ENCODE assay signal across 1 cellular context in genomic region chr1:109397451-109398342, GRCh38.
TF ChIP-seq lines count a peak whose summit lies in the region.

Gene SORT1 (minus strand): TSS chr1:109397918. CDS start chr1:109397892, 26 bp downstream.

TF ChIP-seq in K562, 482 proteins besides CTCF, POLR2A, EP300 and RAD21 (continued from another document and continues in another):
- 0 out of 2 replicates have a peak, but pooled peaks have one; percentile 12 for TF ChIP-seq ZNF280B (CRISPR knock-in tag; IDR thresholded peaks at IDR 0.05)
- TF ChIP-seq RFX1 (IDR thresholded peaks at IDR 0.05): peak; percentile 46; the same call in 1 of the 2 replicates
- TF ChIP-seq EZH2 (IDR thresholded peaks at IDR 0.05; ENCODE audit: borderline replicate concordance, low read depth, low read length): no peak
- TF ChIP-seq ZBTB2 (IDR thresholded peaks at IDR 0.05): no peak
- TF ChIP-seq ZBTB1 (CRISPR knock-in tag; IDR thresholded peaks at IDR 0.05; ENCODE audit: borderline replicate concordance, low read depth): no peak
- 0 out of 2 replicates have a peak, but pooled peaks have one; percentile 7 for TF ChIP-seq CBFA2T3 (IDR thresholded peaks at IDR 0.05)
- no peak for TF ChIP-seq ZNF740 (CRISPR knock-in tag; IDR thresholded peaks at IDR 0.05)
- no peak for TF ChIP-seq ZNF740 (tag; IDR thresholded peaks at IDR 0.05)
- no peak for TF ChIP-seq ARID1B (IDR thresholded peaks at IDR 0.05)
- no peak for TF ChIP-seq TEAD4 (IDR thresholded peaks at IDR 0.05; ENCODE audit: low read length)
- TF ChIP-seq TEAD4 (CRISPR knock-in tag; IDR thresholded peaks at IDR 0.05; ENCODE audit: borderline replicate concordance): no peak
- TF ChIP-seq RB1 (IDR thresholded peaks at IDR 0.05; ENCODE audit: low read depth): peak; percentile 66; the same call in 1 of the 2 replicates
- no peak for TF ChIP-seq USF2 (CRISPR knock-in tag; IDR thresholded peaks at IDR 0.05)
- TF ChIP-seq ZBTB12 (CRISPR knock-in tag; IDR thresholded peaks at IDR 0.05): peak; percentile 50
- TF ChIP-seq ZFP91 (CRISPR knock-in tag; IDR thresholded peaks at IDR 0.05): no peak
- 0 out of 2 replicates have a peak, but pooled peaks have one; percentile 61 for TF ChIP-seq NR2F6 (CRISPR knock-in tag; IDR thresholded peaks at IDR 0.05)
- no peak for TF ChIP-seq IRF2 (CRISPR knock-in tag; IDR thresholded peaks at IDR 0.05)
- TF ChIP-seq VEZF1 (CRISPR knock-in tag; IDR thresholded peaks at IDR 0.05): peak; percentile 82
- no peak for TF ChIP-seq GTF2B (IDR thresholded peaks at IDR 0.05; ENCODE audit: extremely low read depth, insufficient read length)
- peak; percentile 55 for TF ChIP-seq CHD1 (IDR thresholded peaks at IDR 0.05; ENCODE audit: low read length)
- peak; percentile 36; the same call in 1 of the 2 replicates for TF ChIP-seq NR2C1 (IDR thresholded peaks at IDR 0.05)
- 0 out of 2 replicates have a peak, but pooled peaks have one; percentile 48 for TF ChIP-seq NR2C1 (tag; IDR thresholded peaks at IDR 0.05)
- TF ChIP-seq TAF7 (tag; IDR thresholded peaks at IDR 0.05): no peak
- TF ChIP-seq PBX2 (CRISPR knock-in tag; IDR thresholded peaks at IDR 0.05; ENCODE audit: low read depth): no peak
- peak; percentile 92 for TF ChIP-seq PBX2 (tag; conservative IDR thresholded peaks at IDR 0.05; ENCODE audit: low read depth)
- peak in 1 of 2 experiments; percentile 63; a peak in 2 of 4 replicates for TF ChIP-seq MNT (conservative IDR thresholded peaks at IDR 0.05)
- TF ChIP-seq ESRRB (CRISPR knock-in tag; IDR thresholded peaks at IDR 0.05; ENCODE audit: borderline replicate concordance): no peak
- no peak for TF ChIP-seq ZNF239 (CRISPR knock-in tag; IDR thresholded peaks at IDR 0.05)
- peak; percentile 59 for TF ChIP-seq ERF (CRISPR knock-in tag; IDR thresholded peaks at IDR 0.05)
- TF ChIP-seq ZSCAN29 (IDR thresholded peaks at IDR 0.05): peak; percentile 70; the same call in 1 of the 2 replicates
- TF ChIP-seq KDM5B (IDR thresholded peaks at IDR 0.05; ENCODE audit: insufficient replicate concordance, low read depth, low read length): peak; percentile 7
- no peak for TF ChIP-seq ATF1 (CRISPR knock-in tag; IDR thresholded peaks at IDR 0.05)
- peak; percentile 88 for TF ChIP-seq ATF1 (tag; IDR thresholded peaks at IDR 0.05)
- no peak for TF ChIP-seq MEF2D (tag; conservative IDR thresholded peaks at IDR 0.05; ENCODE audit: low read depth)
- no peak for TF ChIP-seq HNRNPK (IDR thresholded peaks at IDR 0.05; ENCODE audit: low read depth, low read length, poor library complexity, severe bottlenecking)
- no peak for TF ChIP-seq HDAC1 (IDR thresholded peaks at IDR 0.05)
- peak in 1 of 2 experiments; percentile 43; a peak in 1 of 4 replicates for TF ChIP-seq MAZ (CRISPR knock-in tag; conservative IDR thresholded peaks at IDR 0.05 in 1 of 2, IDR thresholded peaks at IDR 0.05 in 1 of 2)
- peak; percentile 78; the same call in 1 of the 2 replicates for TF ChIP-seq GATAD2A (IDR thresholded peaks at IDR 0.05)
- TF ChIP-seq CEBPG (CRISPR knock-in tag; IDR thresholded peaks at IDR 0.05): no peak
- 0 out of 4 replicates have a peak, but pooled peaks of 1 of the 2 experiments have one; percentile 10 for TF ChIP-seq CEBPG (tag; conservative IDR thresholded peaks at IDR 0.05 in 1 of 2, IDR thresholded peaks at IDR 0.05 in 1 of 2)
- TF ChIP-seq TFAP4 (CRISPR knock-in tag; IDR thresholded peaks at IDR 0.05; ENCODE audit: borderline replicate concordance): peak; percentile 55; the same call in 1 of the 2 replicates
- no peak for TF ChIP-seq ZNF197 (CRISPR knock-in tag; IDR thresholded peaks at IDR 0.05; ENCODE audit: low read depth)
- no peak for TF ChIP-seq HBP1 (CRISPR knock-in tag; IDR thresholded peaks at IDR 0.05)
- TF ChIP-seq ZFX (CRISPR knock-in tag; IDR thresholded peaks at IDR 0.05): peak; percentile 61
